ENCODE assay signal across 8 cellular contexts in the genomic region with DNA sequence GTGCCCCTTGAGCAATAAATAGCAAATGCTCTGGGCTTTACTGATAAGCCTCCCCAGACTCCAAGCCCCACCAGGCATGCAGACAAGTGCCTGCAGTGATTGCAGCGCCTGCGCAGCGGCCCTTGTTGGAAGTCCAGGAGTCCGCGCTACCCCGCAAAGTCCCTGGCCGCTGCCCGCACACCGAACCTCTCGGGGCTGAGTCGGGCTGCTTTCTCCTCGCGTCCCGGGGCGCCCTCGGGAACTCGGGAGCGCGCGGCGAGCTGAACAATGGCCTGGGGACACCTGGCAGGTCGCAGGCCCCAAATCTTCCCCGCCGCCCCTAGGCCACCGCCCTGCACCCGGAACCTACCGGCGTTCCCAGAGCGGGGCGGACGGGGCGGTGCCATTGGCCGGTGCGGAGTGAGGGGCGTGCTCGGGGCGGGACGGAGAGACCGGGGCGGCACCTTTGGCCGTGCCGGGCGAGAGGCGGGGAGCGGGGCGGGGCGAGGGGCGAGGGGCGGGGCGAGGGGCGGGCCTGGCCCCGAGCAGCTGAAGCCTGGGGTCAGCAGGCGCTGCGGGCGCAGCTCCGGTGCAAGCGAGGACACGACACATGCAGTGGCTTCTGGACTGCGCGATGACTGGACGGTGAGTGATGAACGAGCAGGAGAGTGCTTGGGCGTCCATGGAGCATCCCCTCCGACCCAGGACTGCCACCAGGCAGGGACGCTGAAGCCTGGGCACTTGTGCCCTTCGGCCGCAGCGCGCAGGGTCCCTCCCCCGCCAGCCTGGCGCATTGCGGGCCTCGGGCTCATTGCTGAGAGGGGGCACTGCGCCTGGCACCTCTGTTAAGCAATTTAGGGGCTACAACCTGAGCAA. TPM values are rescaled to one million over a fixed set of nuclear protein-coding genes. Genes with fewer than 3 reads are reported as not detected.
DNase-seq lines count a peak whose midpoint lies in the region; ATAC-seq and TF ChIP-seq lines count a peak whose summit lies in the region.

Gene RASSF4, plus strand, starts transcription at position 560 of the 855 bp plus-strand sequence. CDS start 10,401 bp downstream, outside the sequence.

- no peaks in the 10 kb centered on the region for H3K27me3 ChIP-seq in CD8-positive, alpha-beta T cell (ENCODE audit: insufficient read depth, low read length)

- no peaks in the 10 kb centered on the region for H3K36me3 ChIP-seq in CD8-positive, alpha-beta T cell (ENCODE audit: insufficient read depth, low read length)

- ATAC-seq in CD8-positive, alpha-beta T cell = peak; percentile 99
- ATAC-seq in GM19438 (IDR thresholded peaks at IDR 0.05; ENCODE audit: low read depth, unreplicated experiment) (peak; percentile 89), HG03565 (IDR thresholded peaks at IDR 0.05; ENCODE audit: unreplicated experiment) (peak; percentile 85)

- H3K4me1 Mint-ChIP-seq in CD8-positive, alpha-beta T cell (ENCODE audit: low read depth) = peaks cover 32% of the 10 kb centered on the region
- H3K4me1 Mint-ChIP-seq in endothelial cell (ENCODE audit: unreplicated experiment) = peaks cover 27% of the 10 kb centered on the region

- peak; percentile 84 to 95 (median 90) for DNase-seq in CD8-positive, alpha-beta T cell
- peak; percentile 76 to 88 for DNase-seq in NOMO-1 (lab: John Stamatoyannopoulos, UW; ENCODE audit: unreplicated experiment in 2 of 2)
- DNase-seq in activated CD8-positive, alpha-beta memory T cell treated with anti-CD3 and anti-CD28 coated beads, Interleukin-2, amount 50 U/mL, for 24 hours (ENCODE audit: extremely low read depth) = peak; percentile 74
- peak; percentile 91 for DNase-seq in endothelial cell (ENCODE audit: low spot score)
- DNase-seq in midbrain (lab: John Stamatoyannopoulos, UW) = peak; percentile 92
- DNase-seq in stimulated activated CD8-positive, alpha-beta memory T cell treated with anti-CD3 and anti-CD28 coated beads, Interleukin-2, amount 100 ng/mL, for 1 hour (ENCODE audit: low read depth in 2 of 2) = peak; percentile 83 to 86

- no peaks in the 10 kb centered on the region for H3K9me3 ChIP-seq in CD8-positive, alpha-beta T cell (ENCODE audit: low read length)

- peak within 1 kb of the TSS; percentile 88 for H3K4me3 Mint-ChIP-seq in CD8-positive, alpha-beta T cell
- H3K4me3 Mint-ChIP-seq in endothelial cell (ENCODE audit: unreplicated experiment) = peak within 1 kb of the TSS; percentile 91

- H3K4me3 ChIP-seq in CD8-positive, alpha-beta T cell (ENCODE audit: low read depth, low read length) = peak within 1 kb of the TSS; percentile 79

- H3K27ac ChIP-seq in CD8-positive, alpha-beta T cell (ENCODE audit: low read depth, low read length) = peak within 1 kb of the TSS; percentile 67

- no peak for TF ChIP-seq CTCF in CD8-positive, alpha-beta T cell (IDR thresholded peaks at IDR 0.05)
- no peak for TF ChIP-seq CTCF in endothelial cell (IDR thresholded peaks at IDR 0.05; ENCODE audit: unreplicated experiment)

- POLR2A ChIA-PET in CD8-positive, alpha-beta T cell (lab: Charles Lee) = no interaction called here

- no peaks in the 10 kb centered on the region for H3K9me3 Mint-ChIP-seq in CD8-positive, alpha-beta T cell
- peaks cover 4% of the 10 kb centered on the region for H3K9me3 Mint-ChIP-seq in endothelial cell (ENCODE audit: unreplicated experiment)

- H3K4me1 ChIP-seq in CD8-positive, alpha-beta T cell (ENCODE audit: insufficient read depth, low read length) = peaks cover 19% of the 10 kb centered on the region

- H3K36me3 Mint-ChIP-seq in CD8-positive, alpha-beta T cell = peaks cover 22% of the 10 kb centered on the region
- peaks cover 9% of the 10 kb centered on the region for H3K36me3 Mint-ChIP-seq in endothelial cell (ENCODE audit: low read depth, unreplicated experiment)

- no peaks in the 10 kb centered on the region for H3K27me3 Mint-ChIP-seq in CD8-positive, alpha-beta T cell (ENCODE audit: low read depth)
- peaks cover 3% of the 10 kb centered on the region for H3K27me3 Mint-ChIP-seq in endothelial cell (ENCODE audit: unreplicated experiment)

- intact Hi-C loops in CD8-positive, alpha-beta T cell (cut with DNase I, micrococcal nuclease) = loop anchor here (1.0 to 2.0 kb wide), 5 partner anchors 15 to 41 kb away; partner anchors contain the start of gene ZNF22 (in 2 of the 2)

- CTCF ChIA-PET in CD8-positive, alpha-beta T cell (lab: Charles Lee) = interaction anchor here (1.3 kb wide), 1 partner anchor 27 kb away, joined by 3 read pairs; no protein-coding TSS in a partner anchor

- peak within 1 kb of the TSS; percentile 57 for H3K27ac Mint-ChIP-seq in CD8-positive, alpha-beta T cell
- H3K27ac Mint-ChIP-seq in endothelial cell (ENCODE audit: unreplicated experiment) = peak within 1 kb of the TSS; percentile 77

RNA-seq across cellular contexts. Expression of gene RASSF4, which starts in this region (rescaled TPM):
- under 1 TPM; 0.30 to 0.31 TPM for total RNA-seq in CD8-positive, alpha-beta T cell
- total RNA-seq in endothelial cell (ENCODE audit: unreplicated experiment) = 9.6 TPM

Comparison
In these comparisons a context has a peak if more than half of its experiments do, and no peak if none do; other contexts are left out.
1. Peak in every context shown above with its lines: DNase-seq, ATAC-seq, H3K4me3 ChIP-seq and H3K27ac ChIP-seq.
2. Peak in DNase-seq, ATAC-seq, H3K4me3 ChIP-seq and H3K27ac ChIP-seq in CD8-positive, alpha-beta T cell; RNA of the gene not detected or under 1 TPM.